15 cellular contexts compared by ENCODE assay signal in genomic region chr2:1887106-1887505, GRCh38.
"Had no signal": no experiment of that assay in that cellular context is flagged by ENCODE, and none has a peak within 500 bp of the region (broad histone marks: within the 10 kb centered on the region; RNA-seq: fewer than 3 reads in every experiment).

No MANE protein-coding gene starts in this region.

- H3K27me3 ChIP-seq: testis, transverse colon, upper lobe of left lung, uterus, vagina had no signal

- H3K9me3 ChIP-seq: stomach, suprapubic skin, testis, thoracic aorta, tibial artery, tibial nerve, transverse colon, upper lobe of left lung, upper lobe of right lung, uterus, vagina had no signal

- H3K27ac ChIP-seq: stomach, suprapubic skin, testis, thoracic aorta, tibial artery, tibial nerve, transverse colon, upper lobe of left lung, upper lobe of right lung, uterus, vagina had no signal

- H3K4me1 ChIP-seq: stomach, suprapubic skin, transverse colon, upper lobe of left lung, upper lobe of right lung, uterus had no signal

- ATAC-seq: stimulated activated effector memory CD8-positive, alpha-beta T cell treated with anti-CD3 and anti-CD28 coated beads, Interleukin-12 subunit alpha, Interleukin-12 subunit beta, amount 100 ng/mL, for 72 hours; stimulated activated memory B cell treated with anti-CD40 and anti-IgM and Interleukin-4, amounts not matched to agents 10 μg/mL and 1 μg/mL and 100 μg/mL, for 72 hours; stimulated activated naive CD8-positive, alpha-beta T cell treated with anti-CD3 and anti-CD28 coated beads, Interleukin-15, amount 100 ng/mL, for 72 hours; stimulated activated naive CD8-positive, alpha-beta T cell treated with anti-CD3 and anti-CD28 coated beads, Interleukin-15, Interleukin-2, amounts not matched to agents 100 U/mL and 50 U/mL, for 24 hours had no signal

- H3K4me3 ChIP-seq: stomach, suprapubic skin, testis, thoracic aorta, tibial artery, tibial nerve, transverse colon, upper lobe of left lung, upper lobe of right lung, uterus, vagina had no signal

- H3K36me3 ChIP-seq: stomach, suprapubic skin, thoracic aorta, tibial artery, tibial nerve, transverse colon, upper lobe of left lung, upper lobe of right lung, uterus, vagina had no signal
